In genomic region chr6:159062564-159062945, GRCh38 we compare ENCODE assay signal across 9 cellular contexts. TPM values are rescaled to one million over a fixed set of nuclear protein-coding genes. Genes with fewer than 3 reads are reported as not detected.
DNase-seq lines count a peak whose midpoint lies in the region; ATAC-seq, FAIRE-seq and TF ChIP-seq lines count a peak whose summit lies in the region.
"Had no signal": no experiment of that assay in that cellular context is flagged by ENCODE, and none has a peak within 500 bp of the region (broad histone marks: within the 10 kb centered on the region; RNA-seq: fewer than 3 reads in every experiment).

No MANE protein-coding gene starts in this region.

- 78% methylated on average over 3 of the region's 3 CpGs for WGBS in right cardiac atrium

- H3K4me1 Mint-ChIP-seq in CD8-positive, alpha-beta T cell (ENCODE audit: low read depth): peaks cover 83% of the 10 kb centered on the region

- DNase-seq in CD8-positive, alpha-beta T cell: peak in 6 of 7 experiments; percentile 48 to 79 (median 64)
- DNase-seq in SKM-1 (lab: John Stamatoyannopoulos, UW; ENCODE audit: unreplicated experiment) (peak; percentile 60), D341Med (ENCODE audit: low spot score) (no peak), right cardiac atrium (no peak), GM12892 (ENCODE audit: insufficient read length) (no peak), NCI-H2196 (lab: John Stamatoyannopoulos, UW; ENCODE audit: unreplicated experiment) (no peak)
- DNase-seq in effector CD4-positive, alpha-beta T cell: peak; percentile 51

- no peaks in the 10 kb centered on the region for H3K9me3 Mint-ChIP-seq in CD8-positive, alpha-beta T cell

- H3K27me3 ChIP-seq in CD8-positive, alpha-beta T cell (ENCODE audit: insufficient read depth, low read length): no peaks in the 10 kb centered on the region
- H3K27me3 ChIP-seq in right cardiac atrium (ENCODE audit: control insufficient read depth, insufficient read depth): no peaks in the 10 kb centered on the region

- peak overlapping the region; percentile 27 for H3K4me3 ChIP-seq in CD8-positive, alpha-beta T cell (ENCODE audit: low read depth, low read length)
- H3K4me3 ChIP-seq in right cardiac atrium (ENCODE audit: low read length): no peak overlapping the region

- no peaks in the 10 kb centered on the region for H3K27me3 Mint-ChIP-seq in CD8-positive, alpha-beta T cell (ENCODE audit: low read depth)

- peak overlapping the region; percentile 93 for H3K27ac Mint-ChIP-seq in CD8-positive, alpha-beta T cell

- H3K27ac ChIP-seq in CD8-positive, alpha-beta T cell (ENCODE audit: low read depth, low read length): peak overlapping the region; percentile 87
- no peak overlapping the region for H3K27ac ChIP-seq in right cardiac atrium (ENCODE audit: low read length)

- intact Hi-C loops in CD8-positive, alpha-beta T cell (cut with DNase I, micrococcal nuclease): loop anchor here (1.0 kb wide), 5 partner anchors 17 to 45 kb away; no protein-coding TSS in a partner anchor
- intact Hi-C loops in right cardiac atrium (cut with DNase I): no loop called here

- CTCF ChIA-PET in CD8-positive, alpha-beta T cell (lab: Charles Lee): interaction anchor here (0.9 to 4.6 kb wide), 13 partner anchors 13 to 72 kb away, joined by 3 to 59 read pairs (median 4); partner anchors contain the start of gene TAGAP

- H3K4me1 ChIP-seq in CD8-positive, alpha-beta T cell (ENCODE audit: insufficient read depth, low read length): peaks cover 57% of the 10 kb centered on the region
- no peaks in the 10 kb centered on the region for H3K4me1 ChIP-seq in right cardiac atrium (ENCODE audit: control insufficient read depth, insufficient read depth, low read length)

- H3K36me3 Mint-ChIP-seq in CD8-positive, alpha-beta T cell: no peaks in the 10 kb centered on the region

- no peaks in the 10 kb centered on the region for H3K36me3 ChIP-seq in CD8-positive, alpha-beta T cell (ENCODE audit: insufficient read depth, low read length)

- peak; percentile 90 for ATAC-seq in CD8-positive, alpha-beta T cell
- peak; percentile 66 for ATAC-seq in GM21423 (IDR thresholded peaks at IDR 0.05; ENCODE audit: unreplicated experiment)
- no peak for ATAC-seq in right cardiac atrium

- H3K9me3 ChIP-seq in CD8-positive, alpha-beta T cell (ENCODE audit: low read length): no peaks in the 10 kb centered on the region
- H3K9me3 ChIP-seq in right cardiac atrium (ENCODE audit: control insufficient read depth, low read length): no peaks in the 10 kb centered on the region

- TF ChIP-seq POLR2A in GM12892 (IDR thresholded peaks at IDR 0.05; ENCODE audit: low read depth, low read length): no peak

- POLR2A ChIA-PET in CD8-positive, alpha-beta T cell (lab: Charles Lee): interaction anchor here (0.8 to 4.4 kb wide), 13 partner anchors 9 to 54 kb away, joined by 3 to 64 read pairs (median 9); partner anchors contain the start of gene TAGAP

- TF ChIP-seq CTCF in CD8-positive, alpha-beta T cell (IDR thresholded peaks at IDR 0.05): no peak

- peak overlapping the region; percentile 68 for H3K4me3 Mint-ChIP-seq in CD8-positive, alpha-beta T cell

- FAIRE-seq in GM12892 (lab: Jason Lieb, UNC): no peak
- FAIRE-seq: G401.6 had no signal

RNA-seq across cellular contexts. Expression of gene TAGAP, which starts 17.8 kb away (rescaled TPM):
- 100 to 1,000 TPM; 136 to 137 TPM for total RNA-seq in CD8-positive, alpha-beta T cell
- 1 to 10 TPM; 1.2 to 2.0 (median 1.5) TPM for total RNA-seq in right cardiac atrium
- polyA plus RNA-seq in right cardiac atrium: 0.63 TPM
- 7.1 TPM for polyA plus RNA-seq in GM12892 (2012; ENCODE audit: missing spikeins)

Comparison
In these comparisons a context has a peak if more than half of its experiments do, and no peak if none do; other contexts are left out.
1. ATAC-seq: peak in CD8-positive, alpha-beta T cell (single experiment) and GM21423 (single experiment); none in right cardiac atrium (0 of 2).
2. DNase-seq: peak in CD8-positive, alpha-beta T cell (6 of 7), SKM-1 (single experiment) and effector CD4-positive, alpha-beta T cell (single experiment); none in D341Med (single experiment), right cardiac atrium (0 of 3), GM12892 (single experiment) and NCI-H2196 (single experiment).
3. RNA of gene TAGAP, which starts 17.8 kb away (total RNA-seq): 136 to 137 TPM in CD8-positive, alpha-beta T cell; 1.2 to 2.0 TPM in right cardiac atrium; every median in the first group is over 10 times any median in the second.
4. intact Hi-C loops: an anchor here in CD8-positive, alpha-beta T cell (1.0 kb wide); none called in right cardiac atrium.